9 cellular contexts compared by ENCODE assay signal in genomic region chr2:47068966-47069627, GRCh38.
DNase-seq lines count a peak whose midpoint lies in the region; ATAC-seq, FAIRE-seq and TF ChIP-seq lines count a peak whose summit lies in the region.
"Had no signal": no experiment of that assay in that cellular context is flagged by ENCODE, and none has a peak within 500 bp of the region (broad histone marks: within the 10 kb centered on the region; RNA-seq: fewer than 3 reads in every experiment).

No MANE protein-coding gene starts in this region.

- no peaks in the 10 kb centered on the region for H3K79me1 ChIP-seq in H1 (ENCODE audit: low read depth, low read length)

- H4K8ac ChIP-seq in H1 (ENCODE audit: extremely low read depth, insufficient read depth, low read length), result no peak overlapping the region

- H2BK20ac ChIP-seq in H1 (ENCODE audit: low read length), result peak overlapping the region; percentile 32; the same call in 1 of the 2 replicates

- intact Hi-C loops in breast epithelium (cut with DNase I; ENCODE audit: low total_unique reads) (loop anchor here (5.0 kb wide), 1 partner anchor 1462 kb away; no protein-coding TSS in a partner anchor), MCF 10A (cut with micrococcal nuclease) (no loop called here)

- no peaks in the 10 kb centered on the region for H3K79me2 ChIP-seq in H1 (ENCODE audit: control insufficient read depth in 1 of 2, insufficient read depth in 2 of 2, low read length in 2 of 2)

- H3K23ac ChIP-seq in H1 (ENCODE audit: insufficient read length), result no peak overlapping the region

- peak overlapping the region in 1 of 2 experiments; percentile 14; a peak in 1 of 4 replicates for H3K4me2 ChIP-seq in H1 (ENCODE audit: insufficient read depth in 1 of 2, low read depth in 2 of 2, low read length in 2 of 2)

- no peak overlapping the region for H4K5ac ChIP-seq in H1 (ENCODE audit: insufficient read length, low read depth, low read length)

- no peak overlapping the region for H3K27ac Mint-ChIP-seq in MCF 10A (ENCODE audit: low read depth, unreplicated experiment)
- peak overlapping the region in 8 of 10 donors; percentile 10 to 96 (median 68) for H3K27ac Mint-ChIP-seq in naive thymus-derived CD8-positive, alpha-beta T cell

- peaks cover 26% of the 10 kb centered on the region for H3K36me3 Mint-ChIP-seq in MCF 10A (ENCODE audit: insufficient read depth, unreplicated experiment)
- peaks cover 0 to 24% (median 0%) of the 10 kb centered on the region in 3 donors for H3K36me3 Mint-ChIP-seq in naive thymus-derived CD8-positive, alpha-beta T cell

- TF ChIP-seq RAD21 in H1 (IDR thresholded peaks at IDR 0.05 in 1 of 2, conservative IDR thresholded peaks at IDR 0.05 in 1 of 2; ENCODE audit: low read depth in 2 of 2, low read length in 2 of 2), result no peak

- no peak overlapping the region for H3K4ac ChIP-seq in H1 (replicated peaks; ENCODE audit: insufficient read length, low read depth, low read length)

- peak overlapping the region; percentile 68; the same call in 1 of the 2 replicates for H2BK12ac ChIP-seq in H1 (ENCODE audit: low read depth, low read length)

- CTCF ChIA-PET in MCF 10A (lab: Yijun Ruan, JAX) (interaction anchor here (0.9 kb wide), 1 partner anchor 254 kb away, joined by 3 read pairs; no protein-coding TSS in a partner anchor), H1 (lab: Charles Lee; ENCODE audit: partially characterized antibody) (interaction anchor here (0.8 to 1.6 kb wide), 11 partner anchors 10 to 334 kb away, joined by 3 to 5 read pairs (median 3); partner anchors contain the start of gene MSH2)

- no peaks in the 10 kb centered on the region for H4K20me1 ChIP-seq in H1 (replicated peaks in 1 of 2; ENCODE audit: control insufficient read depth in 1 of 2, insufficient read depth in 2 of 2, low read length in 2 of 2)

- H3K23me2 ChIP-seq in H1 (ENCODE audit: low read depth, low read length), result no peaks in the 10 kb centered on the region

- WGBS in H1 (ENCODE audit: extremely low coverage in 1 of 2, insufficient coverage in 1 of 2, insufficient read length in 1 of 2, insufficient replicate concordance in 2 of 2, low coverage in 1 of 2, low lambda C conversion rate in 2 of 2, missing lambda C conversion rate in 1 of 2), 2 experiments, result 91% methylated on average over 6 of the region's 6 CpGs; no CpG with 5 or more reads in 1 of the 2 experiments
- 57 to 61% methylated on average over 6 of the region's 6 CpGs for WGBS in upper lobe of left lung, 2 donors

- H3K14ac ChIP-seq in H1 (ENCODE audit: insufficient read length), result no peak overlapping the region

- DNase-seq in breast epithelium (ENCODE audit: low spot score in 2 of 2) (no peak), MCF 10A (ENCODE audit: unreplicated experiment) (no peak), H1 (ENCODE audit: low read depth in 1 of 2, low spot score in 2 of 2) (no peak), upper lobe of left lung (no peak), NCI-H1105 (lab: John Stamatoyannopoulos, UW) (no peak)
- DNase-seq in naive thymus-derived CD8-positive, alpha-beta T cell, result no peak
- no peak for DNase-seq in central memory CD4-positive, alpha-beta T cell
- DNase-seq in stimulated activated CD4-positive, alpha-beta T cell treated with anti-CD3 and anti-CD28 coated beads, Interleukin-4, amount 100 ng/mL, for 24 hours, result no peak

- H2AFZ ChIP-seq in H1 (ENCODE audit: low read length), result no peak overlapping the region

- H3K4me3 ChIP-seq in breast epithelium, result no peak overlapping the region
- no peak overlapping the region; a peak in 1 of 8 replicates for H3K4me3 ChIP-seq in H1 (ENCODE audit: extremely low read depth in 1 of 4, insufficient read depth in 2 of 4, low read depth in 3 of 4, low read length in 4 of 4)
- no peak overlapping the region for H3K4me3 ChIP-seq in upper lobe of left lung

- H3K4me1 ChIP-seq in breast epithelium, result peaks cover 27 to 28% of the 10 kb centered on the region in 2 donors
- peaks cover 2 to 31% (median 21%) of the 10 kb centered on the region in 4 experiments for H3K4me1 ChIP-seq in H1 (replicated peaks in 1 of 4; ENCODE audit: control insufficient read depth in 3 of 4, insufficient read depth in 4 of 4, low read length in 3 of 4)
- peaks cover 68 to 86% (median 80%) of the 10 kb centered on the region in 4 donors for H3K4me1 ChIP-seq in upper lobe of left lung

- no peaks in the 10 kb centered on the region for H3K27me3 Mint-ChIP-seq in MCF 10A (ENCODE audit: insufficient read depth, unreplicated experiment)
- no peaks in the 10 kb centered on the region for H3K27me3 Mint-ChIP-seq in naive thymus-derived CD8-positive, alpha-beta T cell

- H3K18ac ChIP-seq in H1 (ENCODE audit: extremely low read depth, low read length), result peak overlapping the region; percentile 48

- no peak overlapping the region; the same call in 1 of the 2 replicates for H2BK15ac ChIP-seq in H1 (ENCODE audit: low read length)

- H3K4me1 Mint-ChIP-seq in MCF 10A (ENCODE audit: insufficient read depth, unreplicated experiment), result peaks cover 6% of the 10 kb centered on the region
- H3K4me1 Mint-ChIP-seq in naive thymus-derived CD8-positive, alpha-beta T cell, result peaks cover 20 to 65% (median 60%) of the 10 kb centered on the region in 4 donors

- H3K9me3 ChIP-seq in breast epithelium (no peaks in the 10 kb centered on the region), H1 (ENCODE audit: insufficient read depth in 2 of 2, low read depth in 1 of 2, low read length in 1 of 2) (no peaks in the 10 kb centered on the region), upper lobe of left lung (no peaks in the 10 kb centered on the region)

- H3K4me3 Mint-ChIP-seq in MCF 10A (ENCODE audit: unreplicated experiment), result no peak overlapping the region
- peak overlapping the region in 1 of 10 donors; percentile 22 for H3K4me3 Mint-ChIP-seq in naive thymus-derived CD8-positive, alpha-beta T cell

- H3K27ac ChIP-seq in breast epithelium (peak overlapping the region; percentile 94 to 97), H1 (ENCODE audit: low read depth, low read length) (peak overlapping the region; percentile 66; the same call in 1 of the 2 replicates), upper lobe of left lung (peak overlapping the region; percentile 85 to 95 (median 88))

- no peaks in the 10 kb centered on the region for H3K9me3 Mint-ChIP-seq in MCF 10A (ENCODE audit: unreplicated experiment)
- H3K9me3 Mint-ChIP-seq in naive thymus-derived CD8-positive, alpha-beta T cell, result no peaks in the 10 kb centered on the region

- TF ChIP-seq CTCF in breast epithelium (IDR thresholded peaks at IDR 0.05), result no peak
- TF ChIP-seq CTCF in MCF 10A (IDR thresholded peaks at IDR 0.05; ENCODE audit: unreplicated experiment), result no peak
- TF ChIP-seq CTCF in H1 (IDR thresholded peaks at IDR 0.05; ENCODE audit: control extremely low read depth in 1 of 3, insufficient read depth in 1 of 3, low read depth in 1 of 3, low read length in 3 of 3), result no peak
- TF ChIP-seq CTCF in upper lobe of left lung (IDR thresholded peaks at IDR 0.05), result no peak

- H3K56ac ChIP-seq in H1 (replicated peaks; ENCODE audit: insufficient read length, low read depth, low read length), result no peak overlapping the region

- no TSS peak for BruUV-seq in MCF 10A (replicated peaks; lab: Mats Ljungman, UMichigan)

- no peak for TF ChIP-seq POLR2A in breast epithelium (IDR thresholded peaks at IDR 0.05)
- TF ChIP-seq POLR2A in H1 (IDR thresholded peaks at IDR 0.05; ENCODE audit: control extremely low read depth in 1 of 2, low read depth in 2 of 2, low read length in 2 of 2), result no peak
- no peak for TF ChIP-seq POLR2A in upper lobe of left lung (IDR thresholded peaks at IDR 0.05)

- no peak for ATAC-seq in naive thymus-derived CD8-positive, alpha-beta T cell
- ATAC-seq in upper lobe of left lung (ENCODE audit: low FRiP score in 2 of 2), result no peak
- ATAC-seq: activated CD4-positive, CD25-positive, alpha-beta regulatory T cell treated with anti-CD3 and anti-CD28 coated beads, Interleukin-2, amount 50 U/mL, for 24 hours had no signal

- no peak overlapping the region for H2BK120ac ChIP-seq in H1 (replicated peaks; ENCODE audit: low read depth, low read length)

- FAIRE-seq in H1 (lab: Jason Lieb, UNC), result no peak

- POLR2A ChIA-PET in MCF 10A (lab: Yijun Ruan, JAX) (interaction anchor here (0.7 kb wide), 1 partner anchor 25 kb away, joined by 4 read pairs; no protein-coding TSS in a partner anchor), H1 (lab: Charles Lee; ENCODE audit: partially characterized antibody) (interaction anchor here (0.8 to 2.1 kb wide), 4 partner anchors 12 to 32 kb away, joined by 3 to 6 read pairs (median 4); no protein-coding TSS in a partner anchor)
- POLR2A ChIA-PET in naive thymus-derived CD8-positive, alpha-beta T cell (lab: Charles Lee), result no interaction called here

- no peaks in the 10 kb centered on the region for H3K36me3 ChIP-seq in breast epithelium
- no peaks in the 10 kb centered on the region for H3K36me3 ChIP-seq in H1 (ENCODE audit: control insufficient read depth in 2 of 4, insufficient read depth in 4 of 4, low read length in 3 of 4)
- H3K36me3 ChIP-seq in upper lobe of left lung, result peaks cover 0 to 22% (median 2%) of the 10 kb centered on the region in 4 donors

- H4K91ac ChIP-seq in H1 (replicated peaks; ENCODE audit: insufficient read length, low read length), result peak overlapping the region; percentile 0

- H3K9ac ChIP-seq in H1 (replicated peaks in 1 of 4; ENCODE audit: extremely low read depth in 1 of 4, low read depth in 3 of 4, low read length in 3 of 4), result no peak overlapping the region

- peak overlapping the region; percentile 66 for H2BK5ac ChIP-seq in H1 (ENCODE audit: low read depth, low read length)

- TF ChIP-seq EP300 in H1 (IDR thresholded peaks at IDR 0.05; ENCODE audit: borderline replicate concordance in 1 of 2, low read depth in 2 of 2, low read length in 2 of 2) (no peak), upper lobe of left lung (IDR thresholded peaks at IDR 0.05) (no peak)

- H2AK5ac ChIP-seq in H1 (ENCODE audit: low read depth, low read length), result no peak overlapping the region

- no peaks in the 10 kb centered on the region for H3K27me3 ChIP-seq in breast epithelium
- no peaks in the 10 kb centered on the region for H3K27me3 ChIP-seq in H1 (replicated peaks in 1 of 4; ENCODE audit: control insufficient read depth in 3 of 4, extremely low read depth in 1 of 4, insufficient read depth in 3 of 4, low read length in 3 of 4)
- no peaks in the 10 kb centered on the region for H3K27me3 ChIP-seq in upper lobe of left lung

TF ChIP-seq in H1, 55 proteins besides CTCF, POLR2A, EP300 and RAD21 (continues in another document):
- TF ChIP-seq RBBP5 (IDR thresholded peaks at IDR 0.05; ENCODE audit: borderline replicate concordance, low read depth, low read length), result no peak
- no peak for TF ChIP-seq CTBP2 (IDR thresholded peaks at IDR 0.05; ENCODE audit: borderline replicate concordance, insufficient read depth, insufficient read length, low read length)
- TF ChIP-seq SUZ12 (IDR thresholded peaks at IDR 0.05; ENCODE audit: low read length), result no peak
- TF ChIP-seq TAF1 (IDR thresholded peaks at IDR 0.05; ENCODE audit: low read depth, low read length), result no peak
- no peak for TF ChIP-seq ASH2L (IDR thresholded peaks at IDR 0.05; ENCODE audit: low read length)
- TF ChIP-seq TBP (IDR thresholded peaks at IDR 0.05; ENCODE audit: low read depth, low read length), result no peak
- TF ChIP-seq, protein P1, sequence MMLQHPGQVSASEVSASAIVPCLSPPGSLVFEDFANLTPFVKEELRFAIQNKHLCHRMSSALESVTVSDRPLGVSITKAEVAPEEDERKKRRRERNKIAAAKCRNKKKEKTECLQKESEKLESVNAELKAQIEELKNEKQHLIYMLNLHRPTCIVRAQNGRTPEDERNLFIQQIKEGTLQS (IDR thresholded peaks at IDR 0.05; ENCODE audit: insufficient read depth, low read depth, low read length), result no peak
